31 cellular contexts compared by ENCODE assay signal in genomic region chr17:11922634-11923033, GRCh38.
"Had no signal": no experiment of that assay in that cellular context is flagged by ENCODE, and none has a peak within 500 bp of the region (broad histone marks: within the 10 kb centered on the region; RNA-seq: fewer than 3 reads in every experiment).

No MANE protein-coding gene starts in this region.

- H3K27me3 ChIP-seq: adrenal gland, body of pancreas, colonic mucosa, gastrocnemius medialis, heart left ventricle had no signal

- H3K36me3 ChIP-seq: adrenal gland, colonic mucosa, gastrocnemius medialis, heart left ventricle had no signal

- H3K4me3 Mint-ChIP-seq: activated CD4-positive, alpha-beta memory T cell treated with anti-CD3 and anti-CD28 coated beads for 36 hours; activated CD4-positive, alpha-beta T cell treated with anti-CD3 and anti-CD28 coated beads for 36 hours; activated CD4-positive, alpha-beta T cell treated with anti-CD3 and anti-CD28 coated beads, Interleukin-2, amount 10 ng/mL, durations not matched to agents 24 days and 14 days; activated CD8-positive, alpha-beta memory T cell treated with anti-CD3 and anti-CD28 coated beads, Interleukin-2, amount 10 ng/mL, durations not matched to agents 7 days and 5 days; activated CD8-positive, alpha-beta T cell treated with anti-CD3 and anti-CD28 coated beads, Interleukin-2, amount 10 ng/mL, durations not matched to agents 7 days and 5 days; activated naive CD4-positive, alpha-beta T cell treated with anti-CD3 and anti-CD28 coated beads for 36 hours; activated naive CD4-positive, alpha-beta T cell treated with anti-CD3 and anti-CD28 coated beads, Interleukin-2, amount 50 U/mL, for 24 hours; activated naive CD8-positive, alpha-beta T cell treated with anti-CD3 and anti-CD28 coated beads for 36 hours; activated naive CD8-positive, alpha-beta T cell treated with anti-CD3 and anti-CD28 coated beads, Interleukin-2, amount 50 U/mL, for 24 hours; activated T-helper 1 cell treated with anti-CD3 and anti-CD28 coated beads, Interleukin-12 subunit alpha, Interleukin-12 subunit beta, Interleukin-2, Interleukin-4 antibody, amounts not matched to agents 30 ng/mL and 10 ng/mL and 1 ng/mL, durations not matched to agents 14 hours and 24 hours and 36 hours; T-helper 1 cell treated with Interleukin-12 subunit alpha and Interleukin-12 subunit beta and Interleukin-4 antibody, amounts not matched to agents 30 μg/mL and 1 μg/mL, for 36 hours had no signal

- H3K27me3 Mint-ChIP-seq: activated CD4-positive, alpha-beta T cell treated with anti-CD3 and anti-CD28 coated beads, Interleukin-2, amount 10 ng/mL, durations not matched to agents 24 days and 14 days; activated CD8-positive, alpha-beta memory T cell treated with anti-CD3 and anti-CD28 coated beads, Interleukin-2, amount 10 ng/mL, durations not matched to agents 7 days and 5 days had no signal

- H3K27ac ChIP-seq: adrenal gland, body of pancreas, colonic mucosa, gastrocnemius medialis, heart left ventricle had no signal

- H3K9me3 ChIP-seq: adrenal gland, body of pancreas, colonic mucosa, gastrocnemius medialis had no signal

- H3K4me1 ChIP-seq: adrenal gland, body of pancreas, colonic mucosa, gastrocnemius medialis had no signal

- H3K27ac Mint-ChIP-seq: activated CD4-positive, alpha-beta memory T cell treated with anti-CD3 and anti-CD28 coated beads for 36 hours; activated CD4-positive, alpha-beta T cell treated with anti-CD3 and anti-CD28 coated beads for 36 hours; activated CD4-positive, alpha-beta T cell treated with anti-CD3 and anti-CD28 coated beads, Interleukin-2, amount 10 ng/mL, durations not matched to agents 24 days and 14 days; activated CD8-positive, alpha-beta memory T cell treated with anti-CD3 and anti-CD28 coated beads, Interleukin-2, amount 10 ng/mL, durations not matched to agents 7 days and 5 days; activated CD8-positive, alpha-beta T cell treated with anti-CD3 and anti-CD28 coated beads, Interleukin-2, amount 10 ng/mL, durations not matched to agents 7 days and 5 days; activated naive CD4-positive, alpha-beta T cell treated with anti-CD3 and anti-CD28 coated beads for 36 hours; activated naive CD4-positive, alpha-beta T cell treated with anti-CD3 and anti-CD28 coated beads, Interleukin-2, amount 50 U/mL, for 24 hours; activated naive CD8-positive, alpha-beta T cell treated with anti-CD3 and anti-CD28 coated beads for 36 hours; activated naive CD8-positive, alpha-beta T cell treated with anti-CD3 and anti-CD28 coated beads, Interleukin-2, amount 50 U/mL, for 24 hours; activated T-helper 1 cell treated with anti-CD3 and anti-CD28 coated beads, Interleukin-12 subunit alpha, Interleukin-12 subunit beta, Interleukin-2, Interleukin-4 antibody, amounts not matched to agents 30 ng/mL and 10 ng/mL and 1 ng/mL, durations not matched to agents 14 hours and 24 hours and 36 hours; activated T-helper 2 cell treated with anti-CD3 and anti-CD28 coated beads, Interferon-gamma antibody, Interleukin-2, Interleukin-4, amounts not matched to agents 10 μg/mL and 5 μg/mL and 100 μg/mL, durations not matched to agents 14 hours and 24 hours and 36 hours; T-helper 1 cell treated with Interleukin-12 subunit alpha and Interleukin-12 subunit beta and Interleukin-4 antibody, amounts not matched to agents 30 μg/mL and 1 μg/mL, for 36 hours had no signal

- DNase-seq: activated CD4-positive, alpha-beta memory T cell treated with anti-CD3 and anti-CD28 coated beads for 36 hours; activated CD4-positive, alpha-beta T cell treated with anti-CD3 and anti-CD28 coated beads for 36 hours; activated CD4-positive, alpha-beta T cell treated with anti-CD3 and anti-CD28 coated beads, Interleukin-2, amount 10 ng/mL, durations not matched to agents 24 days and 14 days; activated CD4-positive, CD25-positive, alpha-beta regulatory T cell; activated CD4-positive, CD25-positive, alpha-beta regulatory T cell treated with anti-CD3 and anti-CD28 coated beads, Interleukin-2, amount 50 U/mL, for 72 hours; activated CD8-positive, alpha-beta memory T cell treated with anti-CD3 and anti-CD28 coated beads, Interleukin-2, amount 10 ng/mL, durations not matched to agents 7 days and 5 days; activated CD8-positive, alpha-beta memory T cell treated with anti-CD3 and anti-CD28 coated beads, Interleukin-2, amount 50 U/mL, for 4 hours; activated CD8-positive, alpha-beta T cell treated with anti-CD3 and anti-CD28 coated beads, Interleukin-2, amount 10 ng/mL, durations not matched to agents 7 days and 5 days; activated effector memory CD4-positive, alpha-beta T cell treated with anti-CD3 and anti-CD28 coated beads, Interleukin-2, amount 50 U/mL, for 16 hours; activated naive CD4-positive, alpha-beta T cell treated with anti-CD3 and anti-CD28 coated beads for 36 hours; activated naive CD8-positive, alpha-beta T cell treated with anti-CD3 and anti-CD28 coated beads for 36 hours; activated naive CD8-positive, alpha-beta T cell treated with anti-CD3 and anti-CD28 coated beads, Interleukin-2, amount 50 U/mL, for 24 hours; activated T-cell treated with anti-CD3 and anti-CD28 coated beads, Interleukin-2, amount 50 U/mL, for 1 hour; activated T-cell treated with anti-CD3 and anti-CD28 coated beads, Interleukin-2, amount 50 U/mL, for 48 hours; adrenal gland; amygdala; aorta; body of pancreas; central memory CD4-positive, alpha-beta T cell; cerebellar nuclear complex; colonic mucosa; effector CD8-positive, alpha-beta T cell; foreskin fibroblast; gastrocnemius medialis; glutamatergic neuron; heart left ventricle; T1000 had no signal

- H3K4me1 Mint-ChIP-seq: activated CD4-positive, alpha-beta T cell treated with anti-CD3 and anti-CD28 coated beads for 36 hours; activated CD4-positive, alpha-beta T cell treated with anti-CD3 and anti-CD28 coated beads, Interleukin-2, amount 10 ng/mL, durations not matched to agents 24 days and 14 days; activated CD8-positive, alpha-beta memory T cell treated with anti-CD3 and anti-CD28 coated beads, Interleukin-2, amount 10 ng/mL, durations not matched to agents 7 days and 5 days; activated naive CD4-positive, alpha-beta T cell treated with anti-CD3 and anti-CD28 coated beads, Interleukin-2, amount 50 U/mL, for 24 hours; activated naive CD8-positive, alpha-beta T cell treated with anti-CD3 and anti-CD28 coated beads for 36 hours; activated naive CD8-positive, alpha-beta T cell treated with anti-CD3 and anti-CD28 coated beads, Interleukin-2, amount 50 U/mL, for 24 hours had no signal

- H3K4me3 ChIP-seq: adrenal gland, body of pancreas, colonic mucosa, gastrocnemius medialis, heart left ventricle had no signal

- H3K36me3 Mint-ChIP-seq: activated CD4-positive, alpha-beta memory T cell treated with anti-CD3 and anti-CD28 coated beads for 36 hours; activated CD8-positive, alpha-beta memory T cell treated with anti-CD3 and anti-CD28 coated beads, Interleukin-2, amount 10 ng/mL, durations not matched to agents 7 days and 5 days; activated naive CD4-positive, alpha-beta T cell treated with anti-CD3 and anti-CD28 coated beads, Interleukin-2, amount 50 U/mL, for 24 hours; activated naive CD8-positive, alpha-beta T cell treated with anti-CD3 and anti-CD28 coated beads for 36 hours had no signal
